In the genomic region with DNA sequence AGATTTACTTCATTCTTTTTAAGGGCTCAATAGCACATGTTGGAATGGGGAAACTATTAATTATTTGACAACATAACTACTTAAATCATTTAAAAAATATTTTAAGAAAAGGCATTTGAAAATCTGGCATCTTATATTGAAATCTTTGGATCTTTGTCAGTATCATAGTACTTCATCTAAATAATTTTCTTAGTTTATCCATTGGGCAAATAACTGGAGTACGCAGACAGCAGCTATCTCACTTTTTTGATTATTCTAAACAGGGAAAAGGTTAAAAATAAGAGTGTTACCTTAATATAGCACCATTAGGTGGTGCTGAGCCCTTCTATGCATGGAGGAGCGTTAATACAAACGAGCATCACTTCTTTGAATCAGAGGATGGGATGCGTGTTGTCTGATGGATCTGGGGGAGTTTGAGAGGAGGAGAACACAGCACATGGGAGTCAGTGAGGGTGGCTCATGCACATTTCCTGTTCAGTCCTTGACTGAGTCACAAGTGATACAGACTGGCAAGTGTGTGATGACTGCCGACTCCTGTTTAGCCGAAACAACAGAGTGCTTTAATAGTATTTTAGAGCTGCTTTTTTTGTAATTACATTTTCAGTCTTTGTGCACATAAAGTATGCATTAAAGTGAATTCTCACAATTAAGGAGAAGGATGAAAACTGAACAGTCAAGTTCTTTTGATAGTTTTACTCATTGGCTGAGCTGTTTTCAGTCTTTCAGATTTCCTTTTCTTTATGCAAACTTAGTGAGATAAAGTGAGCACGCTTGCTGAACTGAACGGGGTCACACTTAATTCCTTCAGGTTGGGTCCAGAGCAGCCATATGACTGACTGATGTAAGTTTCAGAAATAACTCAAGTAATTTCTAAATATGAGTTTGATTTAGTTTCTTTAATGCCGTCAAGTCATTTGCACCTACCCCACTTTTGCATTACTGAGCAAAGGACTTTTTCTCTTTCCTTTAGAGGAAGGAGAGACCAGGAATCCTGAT, we compare ENCODE assay signal across 8 cellular contexts.
DNase-seq lines count a peak whose midpoint lies in the region; ATAC-seq and TF ChIP-seq lines count a peak whose summit lies in the region.

No MANE protein-coding gene starts in this region.

- peak overlapping the region; percentile 31 to 47 for H3K27ac Mint-ChIP-seq in natural killer cell

- ATAC-seq in HG03439 (IDR thresholded peaks at IDR 0.05; ENCODE audit: unreplicated experiment): peak; percentile 81
- peak; percentile 86 to 90 (median 86) for ATAC-seq in natural killer cell

- no peaks in the 10 kb centered on the region for H3K9me3 Mint-ChIP-seq in natural killer cell

- TF ChIP-seq CTCF in cardiac muscle cell (IDR thresholded peaks at IDR 0.05; ENCODE audit: low read depth, low read length): peak; percentile 22
- TF ChIP-seq CTCF in left ventricle myocardium inferior (IDR thresholded peaks at IDR 0.05; ENCODE audit: borderline replicate concordance): no peak
- TF ChIP-seq CTCF in WI38 (IDR thresholded peaks at IDR 0.05; ENCODE audit: low read depth, low read length): no peak
- TF ChIP-seq CTCF in cardiac fibroblast (IDR thresholded peaks at IDR 0.05; ENCODE audit: low read depth, low read length): peak; percentile 15
- TF ChIP-seq CTCF in natural killer cell (IDR thresholded peaks at IDR 0.05): no peak
- TF ChIP-seq CTCF in tibial nerve (IDR thresholded peaks at IDR 0.05): no peak
- no peak for TF ChIP-seq CTCF in lower leg skin (IDR thresholded peaks at IDR 0.05)

- H3K27me3 Mint-ChIP-seq in natural killer cell (ENCODE audit: low read depth in 2 of 2): no peaks in the 10 kb centered on the region

- peaks cover 37 to 44% of the 10 kb centered on the region in 2 donors for H3K4me1 Mint-ChIP-seq in natural killer cell

- H3K4me3 ChIP-seq in cardiac muscle cell (no peak overlapping the region), left ventricle myocardium inferior (no peak overlapping the region), WI38 (ENCODE audit: low read depth, low read length) (peak overlapping the region; percentile 11; the same call in 1 of the 2 replicates), cardiac fibroblast (replicated peaks in 1 of 2; ENCODE audit: low read depth in 2 of 2, low read length in 2 of 2) (no peak overlapping the region), tibial nerve (no peak overlapping the region), lower leg skin (ENCODE audit: low read depth, poor library complexity, severe bottlenecking) (no peak overlapping the region)

- H3K36me3 ChIP-seq in cardiac muscle cell (no peaks in the 10 kb centered on the region), left ventricle myocardium inferior (no peaks in the 10 kb centered on the region), tibial nerve (no peaks in the 10 kb centered on the region)

- intact Hi-C loops in left ventricle myocardium inferior (cut with micrococcal nuclease) (no loop called here), natural killer cell (cut with micrococcal nuclease) (no loop called here), lower leg skin (cut with DNase I; ENCODE audit: low total_unique reads) (no loop called here)

- H3K36me3 Mint-ChIP-seq in natural killer cell: no peaks in the 10 kb centered on the region

- TF ChIP-seq POLR2A in tibial nerve (IDR thresholded peaks at IDR 0.05) (no peak), lower leg skin (IDR thresholded peaks at IDR 0.05) (no peak)

- no peak for TF ChIP-seq EP300 in tibial nerve (IDR thresholded peaks at IDR 0.05)

- peak overlapping the region; percentile 38 for H3K4me3 Mint-ChIP-seq in natural killer cell

- peak overlapping the region; percentile 68 for H3K27ac ChIP-seq in cardiac muscle cell
- H3K27ac ChIP-seq in left ventricle myocardium inferior (replicated peaks): no peak overlapping the region
- peak overlapping the region in 3 of 4 donors; percentile 28 to 77 (median 61) for H3K27ac ChIP-seq in tibial nerve

- 40 to 50% methylated on average over 9 of the region's 9 CpGs for WGBS in tibial nerve, 2 donors
- WGBS in lower leg skin, 2 donors: 46 to 50% methylated on average over 9 of the region's 9 CpGs

- DNase-seq in cardiac muscle cell (ENCODE audit: low read depth in 1 of 2, low spot score in 1 of 2): peak in 1 of 2 donors; percentile 81
- no peak for DNase-seq in left ventricle myocardium inferior
- DNase-seq in cardiac fibroblast (ENCODE audit: low read depth in 2 of 2): peak; percentile 73 to 93
- no peak for DNase-seq in natural killer cell
- no peak for DNase-seq in tibial nerve (ENCODE audit: low spot score in 2 of 2)
- DNase-seq in lower leg skin (ENCODE audit: low spot score in 2 of 2): no peak

- H3K27me3 ChIP-seq in cardiac muscle cell: no peaks in the 10 kb centered on the region
- H3K27me3 ChIP-seq in left ventricle myocardium inferior (ENCODE audit: low read depth): no peaks in the 10 kb centered on the region
- H3K27me3 ChIP-seq in tibial nerve: no peaks in the 10 kb centered on the region

- no peaks in the 10 kb centered on the region for H3K9me3 ChIP-seq in cardiac muscle cell (ENCODE audit: low read depth)
- H3K9me3 ChIP-seq in left ventricle myocardium inferior (replicated peaks): no peaks in the 10 kb centered on the region
- H3K9me3 ChIP-seq in tibial nerve: no peaks in the 10 kb centered on the region

- H3K4me1 ChIP-seq in cardiac muscle cell (ENCODE audit: low read depth): peaks cover 16% of the 10 kb centered on the region
- H3K4me1 ChIP-seq in left ventricle myocardium inferior: peaks cover 40% of the 10 kb centered on the region
- H3K4me1 ChIP-seq in tibial nerve: peaks cover 0 to 29% (median 6%) of the 10 kb centered on the region in 4 donors

Comparison
In these comparisons a context has a peak if more than half of its experiments do, and no peak if none do; other contexts are left out.
1. CTCF ChIP-seq: peak in cardiac muscle cell (single experiment) and cardiac fibroblast (single experiment); none in left ventricle myocardium inferior (single experiment), WI38 (single experiment), natural killer cell (single experiment), tibial nerve (0 of 5) and lower leg skin (0 of 3).
2. DNase-seq: peak in cardiac fibroblast (2 of 2); none in left ventricle myocardium inferior (single experiment), natural killer cell (single experiment), tibial nerve (0 of 2) and lower leg skin (0 of 2).